24 cellular contexts compared by ENCODE assay signal in genomic region chr6:30319146-30319835, GRCh38. TPM values are rescaled to one million over a fixed set of nuclear protein-coding genes. Genes with fewer than 3 reads are reported as not detected.
A peak's percentile ranks its signal among the peaks of the same experiment; 100 is the strongest.
DNase-seq lines count a peak whose midpoint lies in the region; FAIRE-seq and TF ChIP-seq lines count a peak whose summit lies in the region.
"Had no signal": no experiment of that assay in that cellular context is flagged by ENCODE, and none has a peak within 500 bp of the region (broad histone marks: within the 10 kb centered on the region; RNA-seq: fewer than 3 reads in every experiment).

No MANE protein-coding gene starts in this region.

- H3K9me3 Mint-ChIP-seq in CD8-positive, alpha-beta memory T cell = no peaks in the 10 kb centered on the region
- H3K9me3 Mint-ChIP-seq in astrocyte (ENCODE audit: unreplicated experiment) (no peaks in the 10 kb centered on the region), immature natural killer cell (no peaks in the 10 kb centered on the region)
- H3K9me3 Mint-ChIP-seq: dendritic cell treated with granulocyte-macrophage colony-stimulating factor and Interleukin-4, amounts not matched to agents 40 ng/mL and 50 ng/mL, for 4 days; nephron; T-helper 1 cell treated with Interleukin-12 subunit alpha and Interleukin-12 subunit beta and Interleukin-4 antibody, amounts not matched to agents 30 μg/mL and 1 μg/mL, for 36 hours had no signal

- H3K4me3 Mint-ChIP-seq in CD8-positive, alpha-beta memory T cell = peak overlapping the region in 5 of 7 donors; percentile 9 to 69 (median 50)
- H3K4me3 Mint-ChIP-seq in astrocyte (ENCODE audit: unreplicated experiment) (no peak overlapping the region), immature natural killer cell (peak overlapping the region; percentile 11 to 50 (median 31))
- H3K4me3 Mint-ChIP-seq: dendritic cell treated with granulocyte-macrophage colony-stimulating factor and Interleukin-4, amounts not matched to agents 40 ng/mL and 50 ng/mL, for 4 days; nephron; T-helper 1 cell treated with Interleukin-12 subunit alpha and Interleukin-12 subunit beta and Interleukin-4 antibody, amounts not matched to agents 30 μg/mL and 1 μg/mL, for 36 hours had no signal

- H3K36me3 ChIP-seq in CD8-positive, alpha-beta memory T cell (ENCODE audit: insufficient read depth, low read length) = peaks cover 7% of the 10 kb centered on the region
- no peaks in the 10 kb centered on the region; the same call in none of the 2 replicates for H3K36me3 ChIP-seq in H7 (replicated peaks; ENCODE audit: control insufficient read depth, insufficient read depth, low read length)
- H3K36me3 ChIP-seq in astrocyte (ENCODE audit: insufficient read depth, low read length) = peaks cover 13% of the 10 kb centered on the region
- H3K36me3 ChIP-seq in mesendoderm (ENCODE audit: control insufficient read depth, insufficient read depth, low read length) = no peaks in the 10 kb centered on the region
- H3K36me3 ChIP-seq in tibial artery = peaks cover 0 to 14% (median under 1%) of the 10 kb centered on the region in 3 donors
- H3K36me3 ChIP-seq: suprapubic skin had no signal

- POLR2A ChIA-PET in CD8-positive, alpha-beta memory T cell (lab: Charles Lee) = no interaction called here

- no peak overlapping the region for H4K8ac ChIP-seq in mesendoderm (ENCODE audit: low read depth, low read length)

- no peak overlapping the region for H3K27ac ChIP-seq in CD8-positive, alpha-beta memory T cell (ENCODE audit: low read depth, low read length)
- H3K27ac ChIP-seq in astrocyte (ENCODE audit: low read depth, low read length) = no peak overlapping the region
- H3K27ac ChIP-seq in mesendoderm (ENCODE audit: low read depth, low read length) = no peak overlapping the region
- H3K27ac ChIP-seq in tibial artery = no peak overlapping the region
- H3K27ac ChIP-seq: SJCRH30, suprapubic skin had no signal

- FAIRE-seq in astrocyte (lab: Jason Lieb, UNC) = no peak
- FAIRE-seq: keratinocyte had no signal

- peaks cover 15% of the 10 kb centered on the region for H3K79me1 ChIP-seq in mesendoderm (ENCODE audit: low read length)

- no peak overlapping the region for H2BK5ac ChIP-seq in mesendoderm (ENCODE audit: low read length)

- no peaks in the 10 kb centered on the region for H3K27me3 ChIP-seq in CD8-positive, alpha-beta memory T cell (ENCODE audit: insufficient read depth, low read length, poor library complexity, severe bottlenecking)
- H3K27me3 ChIP-seq in H7 (ENCODE audit: control insufficient read depth, insufficient read depth, low read length) (no peaks in the 10 kb centered on the region), astrocyte (ENCODE audit: insufficient read depth, low read length) (no peaks in the 10 kb centered on the region), mesendoderm (ENCODE audit: insufficient read depth, low read length, poor library complexity) (no peaks in the 10 kb centered on the region), tibial artery (no peaks in the 10 kb centered on the region)
- H3K27me3 ChIP-seq: SJCRH30, suprapubic skin had no signal

- H2AFZ ChIP-seq in astrocyte (ENCODE audit: low read depth, low read length) = no peak overlapping the region

- no peaks in the 10 kb centered on the region for H3K9me3 ChIP-seq in CD8-positive, alpha-beta memory T cell (ENCODE audit: low read length)
- H3K9me3 ChIP-seq in astrocyte (ENCODE audit: insufficient read depth, low read depth, low read length) (no peaks in the 10 kb centered on the region), tibial artery (no peaks in the 10 kb centered on the region)
- H3K9me3 ChIP-seq: SJCRH30, suprapubic skin had no signal

- peaks cover 90% of the 10 kb centered on the region for H4K20me1 ChIP-seq in astrocyte (ENCODE audit: insufficient read depth, low read length)

- peaks cover 80 to 97% (median 94%) of the 10 kb centered on the region in 3 donors for H3K4me1 Mint-ChIP-seq in CD8-positive, alpha-beta memory T cell
- H3K4me1 Mint-ChIP-seq in astrocyte (ENCODE audit: low read depth, unreplicated experiment) (peaks cover 28% of the 10 kb centered on the region), immature natural killer cell (peaks cover 86 to 98% of the 10 kb centered on the region in 2 donors)

- H2BK15ac ChIP-seq in mesendoderm (replicated peaks; ENCODE audit: low read depth) = no peak overlapping the region

- H3K4me2 ChIP-seq in astrocyte (ENCODE audit: low read length) = no peak overlapping the region
- no peak overlapping the region for H3K4me2 ChIP-seq in mesendoderm (ENCODE audit: low read length)

- H3K9ac ChIP-seq in astrocyte (ENCODE audit: low read length) (no peak overlapping the region), mesendoderm (ENCODE audit: low read length) (no peak overlapping the region)

- no peak overlapping the region for H3K4ac ChIP-seq in mesendoderm (ENCODE audit: low read depth, low read length)

- TF ChIP-seq CTCF in astrocyte (IDR thresholded peaks at IDR 0.05; ENCODE audit: insufficient read depth, low read depth, low read length) (no peak), tibial artery (IDR thresholded peaks at IDR 0.05) (no peak)

- DNase-seq in CD8-positive, alpha-beta memory T cell = no peak
- DNase-seq in H7 (peak; percentile 27), astrocyte (ENCODE audit: low read depth) (peak; percentile 13), immature natural killer cell (no peak), mesendoderm (no peak), tibial artery (no peak), NCI-H1092 treated with DMSO at 0.1 percent for 48 hours (lab: John Stamatoyannopoulos, UW) (no peak), foreskin melanocyte (no peak)
- DNase-seq: activated CD8-positive, alpha-beta memory T cell treated with anti-CD3 and anti-CD28 coated beads, Interleukin-2, amount 50 U/mL, for 4 hours; activated naive CD4-positive, alpha-beta T cell; COR-L47; erythroblast; glutamatergic neuron; mammary epithelial cell; NCI-H1436 treated with DMSO at 0.1 percent for 48 hours; NCI-H2171 treated with DMSO at 0.1 percent for 48 hours; PC-3; SJCRH30; stimulated activated CD8-positive, alpha-beta memory T cell treated with anti-CD3 and anti-CD28 coated beads, Interleukin-4, amount 100 ng/mL, for 48 hours had no signal

- H3K79me2 ChIP-seq in astrocyte (ENCODE audit: insufficient read depth, low read length) (peaks cover 100% of the 10 kb centered on the region), mesendoderm (ENCODE audit: control insufficient read depth, insufficient read depth, low read length) (peaks cover 82% of the 10 kb centered on the region)

- H3K56ac ChIP-seq in mesendoderm (ENCODE audit: low read length) = no peak overlapping the region

- CTCF ChIA-PET in CD8-positive, alpha-beta memory T cell (lab: Charles Lee) = no interaction called here

- no peak overlapping the region for H3K18ac ChIP-seq in mesendoderm (ENCODE audit: low read length)

- H3K4me1 ChIP-seq in CD8-positive, alpha-beta memory T cell (ENCODE audit: insufficient read depth, low read length) = peaks cover 67% of the 10 kb centered on the region
- H3K4me1 ChIP-seq in astrocyte (ENCODE audit: insufficient read depth, low read length) = peaks cover 18% of the 10 kb centered on the region
- H3K4me1 ChIP-seq in mesendoderm (ENCODE audit: control insufficient read depth, low read depth, low read length) = no peaks in the 10 kb centered on the region
- H3K4me1 ChIP-seq in tibial artery = peaks cover 0 to 4% (median 1%) of the 10 kb centered on the region in 4 donors
- H3K4me1 ChIP-seq: SJCRH30 had no signal

- no peak overlapping the region for H2AK5ac ChIP-seq in mesendoderm (ENCODE audit: low read length)

- no peak overlapping the region for H3K4me3 ChIP-seq in CD8-positive, alpha-beta memory T cell (ENCODE audit: low read length)
- H3K4me3 ChIP-seq in H7 (ENCODE audit: insufficient read depth, low read depth, low read length) (no peak overlapping the region), astrocyte (ENCODE audit: insufficient read depth, low read depth, low read length) (no peak overlapping the region), mesendoderm (ENCODE audit: low read length) (no peak overlapping the region), tibial artery (no peak overlapping the region)
- H3K4me3 ChIP-seq: SJCRH30, suprapubic skin had no signal

- H4K5ac ChIP-seq in mesendoderm (ENCODE audit: low read length) = no peak overlapping the region

- H3K27me3 Mint-ChIP-seq in CD8-positive, alpha-beta memory T cell = peaks cover 0 to 2% of the 10 kb centered on the region in 2 donors
- H3K27me3 Mint-ChIP-seq in astrocyte (ENCODE audit: low read depth, unreplicated experiment) (no peaks in the 10 kb centered on the region), immature natural killer cell (ENCODE audit: low read depth in 3 of 3) (peaks cover 0 to 2% (median 0%) of the 10 kb centered on the region in 3 donors)
- H3K27me3 Mint-ChIP-seq: dendritic cell treated with granulocyte-macrophage colony-stimulating factor and Interleukin-4, amounts not matched to agents 40 ng/mL and 50 ng/mL, for 4 days had no signal

- peaks cover 0 to 55% (median 6%) of the 10 kb centered on the region in 3 donors for H3K36me3 Mint-ChIP-seq in CD8-positive, alpha-beta memory T cell
- H3K36me3 Mint-ChIP-seq in astrocyte (ENCODE audit: low read depth, unreplicated experiment) (peaks cover 6% of the 10 kb centered on the region), immature natural killer cell (peaks cover 2 to 4% (median 4%) of the 10 kb centered on the region in 3 donors)

- intact Hi-C loops in tibial artery (cut with DNase I; ENCODE audit: low total_unique reads) = no loop called here

- H3K23ac ChIP-seq in mesendoderm (ENCODE audit: low read length) = no peak overlapping the region

- no CpG with 5 or more reads among the region's 1 CpG for WGBS in mesendoderm (ENCODE audit: extremely low coverage, insufficient coverage, low lambda C conversion rate)

- H3K27ac Mint-ChIP-seq in CD8-positive, alpha-beta memory T cell = peak overlapping the region; percentile 25 to 91 (median 71)
- no peak overlapping the region for H3K27ac Mint-ChIP-seq in astrocyte (ENCODE audit: unreplicated experiment)
- H3K27ac Mint-ChIP-seq in immature natural killer cell = peak overlapping the region in 5 of 6 donors; percentile 12 to 83 (median 64)
- H3K27ac Mint-ChIP-seq: dendritic cell treated with granulocyte-macrophage colony-stimulating factor and Interleukin-4, amounts not matched to agents 40 ng/mL and 50 ng/mL, for 4 days; nephron; T-helper 1 cell treated with Interleukin-12 subunit alpha and Interleukin-12 subunit beta and Interleukin-4 antibody, amounts not matched to agents 30 μg/mL and 1 μg/mL, for 36 hours had no signal

- no peak overlapping the region for H2BK120ac ChIP-seq in mesendoderm (ENCODE audit: low read depth, low read length)

RNA-seq across cellular contexts. Expression of gene TRIM39, which starts 7.4 kb away (rescaled TPM):
- 10 to 100 TPM; 19.9 to 21.9 TPM for total RNA-seq in CD8-positive, alpha-beta memory T cell
- 12.0 TPM for polyA plus RNA-seq in CD8-positive, alpha-beta memory T cell
- total RNA-seq in H7 (2014; rRNA removed; shearing (Covaris generic)) = 12.2 and 13.9 TPM in 2 replicates
- 18.3 and 20.7 TPM in 2 replicates for total RNA-seq in astrocyte
- polyA plus RNA-seq in immature natural killer cell = 10 to 100 TPM in 2 of 3 donors, 1 to 10 TPM in 1; 3.3 to 16.1 (median 10.6) TPM
- polyA plus RNA-seq in mesendoderm (2013, experiment 1 of 2) = 19.2 TPM
- polyA plus RNA-seq in mesendoderm (2013, experiment 2 of 2) = 20.3 TPM

RNA-seq across cellular contexts. Expression of gene RPP21, which starts 25.7 kb away (rescaled TPM):
- total RNA-seq in CD8-positive, alpha-beta memory T cell = 10 to 100 TPM; 41.3 to 41.5 TPM
- polyA plus RNA-seq in CD8-positive, alpha-beta memory T cell = 71.0 TPM
- total RNA-seq in H7 (2014; rRNA removed; shearing (Covaris generic)) = 87.2 and 103 TPM in 2 replicates
- total RNA-seq in astrocyte = 33.5 and 41.8 TPM in 2 replicates
- polyA plus RNA-seq in immature natural killer cell = 10 to 100 TPM; 55.3 to 57.0 (median 55.4) TPM
- 141 TPM for polyA plus RNA-seq in mesendoderm (2013, experiment 1 of 2)
- 138 TPM for polyA plus RNA-seq in mesendoderm (2013, experiment 2 of 2)

Comparison
In these comparisons a context has a peak if more than half of its experiments do, and no peak if none do; other contexts are left out.
1. DNase-seq: peak in H7 (single experiment) and astrocyte (single experiment); none in CD8-positive, alpha-beta memory T cell (0 of 5), immature natural killer cell (0 of 3), mesendoderm (single experiment), tibial artery (0 of 2), NCI-H1092 treated with DMSO at 0.1 percent for 48 hours (single experiment) and foreskin melanocyte (single experiment).